In genomic region chr16:85615852-85616607, GRCh38 we compare ENCODE assay signal across 8 cellular contexts.
DNase-seq lines count a peak whose midpoint lies in the region; ATAC-seq lines count a peak whose summit lies in the region.

No MANE protein-coding gene starts in this region.

- H3K4me1 Mint-ChIP-seq in central memory CD8-positive, alpha-beta T cell: peaks cover 27% of the 10 kb centered on the region

- no peaks in the 10 kb centered on the region for H3K27me3 Mint-ChIP-seq in central memory CD8-positive, alpha-beta T cell

- peak overlapping the region; percentile 76 for H3K4me3 Mint-ChIP-seq in central memory CD8-positive, alpha-beta T cell

- no peaks in the 10 kb centered on the region for H3K9me3 Mint-ChIP-seq in central memory CD8-positive, alpha-beta T cell

- ATAC-seq in GM21825 (IDR thresholded peaks at IDR 0.05; ENCODE audit: unreplicated experiment): peak; percentile 31
- peak; percentile 48 to 49 for ATAC-seq in activated CD4-positive, CD25-positive, alpha-beta regulatory T cell treated with anti-CD3 and anti-CD28 coated beads, Interleukin-2, amount 50 U/mL, for 24 hours
- ATAC-seq in central memory CD8-positive, alpha-beta T cell (replicated peaks; ENCODE audit: extremely low read depth, poor library complexity, severe bottlenecking): peak; percentile 64
- ATAC-seq in GM18498 (IDR thresholded peaks at IDR 0.05; ENCODE audit: unreplicated experiment): no peak

- peak overlapping the region; percentile 29 for H3K27ac Mint-ChIP-seq in central memory CD8-positive, alpha-beta T cell (ENCODE audit: low read depth)

- H3K36me3 Mint-ChIP-seq in central memory CD8-positive, alpha-beta T cell (ENCODE audit: insufficient read depth): peaks cover 14% of the 10 kb centered on the region

- DNase-seq in DMS79 treated with DMSO at 0.1 percent for 48 hours (lab: John Stamatoyannopoulos, UW): peak; percentile 54
- DNase-seq in NCI-H1694 treated with DMSO at 0.1 percent for 48 hours (lab: John Stamatoyannopoulos, UW): peak; percentile 81
- peak; percentile 71 to 82 for DNase-seq in central memory CD8-positive, alpha-beta T cell (ENCODE audit: low spot score in 2 of 2)
- peak; percentile 75 for DNase-seq in kidney tubule cell (ENCODE audit: low spot score)
- peak; percentile 54 to 59 (median 56) for DNase-seq in stimulated activated CD4-positive, alpha-beta T cell treated with anti-CD3 and anti-CD28 coated beads, Interleukin-1b, Interleukin-23, amount 100 ng/mL, for 24 hours (ENCODE audit: low read depth in 4 of 4, low spot score in 1 of 4)
